ENCODE assay signal across 8 cellular contexts in the genomic region with DNA sequence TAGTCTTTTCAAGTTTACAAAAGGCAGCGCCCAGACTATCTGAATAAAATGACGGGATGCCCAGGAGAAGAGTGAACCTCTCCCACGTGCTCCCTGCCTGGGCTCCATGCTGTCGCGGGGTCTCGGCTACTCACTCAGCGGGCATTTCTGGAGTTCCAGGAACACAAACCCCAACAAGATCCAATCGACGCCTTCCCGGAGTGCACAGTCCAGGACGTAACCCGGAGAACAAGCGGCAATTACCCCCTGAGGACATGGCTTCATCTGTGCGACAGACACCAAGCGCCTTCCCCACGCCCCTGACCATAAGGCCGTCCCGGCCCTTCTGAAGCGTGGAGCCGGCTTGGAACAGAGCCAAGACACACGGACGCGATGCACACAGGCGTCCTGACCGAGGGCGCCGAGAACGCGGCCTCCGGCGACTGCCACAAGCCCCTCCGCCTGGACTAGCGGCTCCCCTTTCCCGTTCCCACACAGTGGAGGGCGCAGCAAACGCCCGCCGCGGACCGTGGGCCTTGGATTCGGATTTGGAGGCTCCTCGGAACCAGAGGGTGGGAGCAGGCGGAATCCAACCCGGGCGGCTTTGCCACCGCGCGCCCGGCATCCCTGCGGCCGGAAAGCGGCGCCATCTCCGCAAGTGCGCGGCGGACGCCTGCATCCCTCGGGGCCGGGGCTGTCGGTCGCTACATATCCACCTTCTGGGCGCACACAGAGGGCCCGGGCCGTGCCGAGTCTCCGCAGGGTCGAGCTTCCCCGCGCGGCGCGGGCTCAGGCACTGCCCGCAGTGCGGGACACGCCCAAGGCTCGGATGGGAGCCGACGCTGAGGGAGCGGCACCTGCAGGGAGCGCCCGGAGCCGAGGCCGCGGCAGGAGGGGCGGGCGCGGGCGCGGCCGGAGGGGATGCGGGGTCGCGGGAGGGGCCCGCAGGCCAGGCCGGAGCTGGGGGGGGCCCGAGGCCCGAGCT. TPM values are rescaled to one million over a fixed set of nuclear protein-coding genes. Genes with fewer than 3 reads are reported as not detected.
A peak's percentile ranks its signal among the peaks of the same experiment; 100 is the strongest.
DNase-seq lines count a peak whose midpoint lies in the region; ATAC-seq and TF ChIP-seq lines count a peak whose summit lies in the region.

No MANE protein-coding gene starts in this region.

- H3K9me3 ChIP-seq in A673 (ENCODE audit: low read depth, low read length, poor library complexity, severe bottlenecking) (no peaks in the 10 kb centered on the region), neural progenitor cell (ENCODE audit: low read depth) (no peaks in the 10 kb centered on the region)

- peaks cover 13% of the 10 kb centered on the region for H3K4me1 Mint-ChIP-seq in activated T-cell treated with anti-CD3 and anti-CD28 coated beads, Interleukin-2, amount 50 U/mL, for 4 hours (ENCODE audit: low read depth)
- H3K4me1 Mint-ChIP-seq in neural progenitor cell: peaks cover 13% of the 10 kb centered on the region

- H3K27ac ChIP-seq in A673 (ENCODE audit: low read depth, low read length, poor library complexity, severe bottlenecking) (no peak overlapping the region), neural progenitor cell (no peak overlapping the region)

- no peaks in the 10 kb centered on the region for H3K79me2 ChIP-seq in neural progenitor cell (ENCODE audit: low read depth)

- H3K4me3 ChIP-seq in A673 (ENCODE audit: low read depth, low read length, poor library complexity, severe bottlenecking): peak overlapping the region; percentile 75
- peak overlapping the region; percentile 62 for H3K4me3 ChIP-seq in fibroblast of villous mesenchyme (ENCODE audit: low read depth, low read length)
- peak overlapping the region; percentile 78 for H3K4me3 ChIP-seq in neural progenitor cell

- H3K4me3 Mint-ChIP-seq in activated T-cell treated with anti-CD3 and anti-CD28 coated beads, Interleukin-2, amount 50 U/mL, for 4 hours: peak overlapping the region; percentile 81
- peak overlapping the region; percentile 93 for H3K4me3 Mint-ChIP-seq in neural progenitor cell

- H3K4me2 ChIP-seq in neural progenitor cell: peak overlapping the region; percentile 97

- DNase-seq in A673 (ENCODE audit: low spot score) (peak; percentile 47), NCI-H748 treated with DMSO at 0.1 percent for 48 hours (lab: John Stamatoyannopoulos, UW) (peak; percentile 11), fibroblast of villous mesenchyme (ENCODE audit: low read depth) (peak; percentile 6), neural progenitor cell (ENCODE audit: low spot score) (peak; percentile 75), ureter (ENCODE audit: low spot score) (peak; percentile 61)
- DNase-seq in activated T-cell treated with anti-CD3 and anti-CD28 coated beads, Interleukin-2, amount 50 U/mL, for 4 hours: peak; percentile 19

- TF ChIP-seq CTCF in A673 (conservative IDR thresholded peaks at IDR 0.05; ENCODE audit: low read depth, low read length) (0 out of 2 replicates have a peak, but pooled peaks have one; percentile 24), fibroblast of villous mesenchyme (IDR thresholded peaks at IDR 0.05; ENCODE audit: insufficient read depth, low read depth, low read length) (peak; percentile 3), neural progenitor cell (IDR thresholded peaks at IDR 0.05) (peak; percentile 13)

- peaks cover 30% of the 10 kb centered on the region for H3K27me3 ChIP-seq in A673 (replicated peaks; ENCODE audit: insufficient read depth, low read depth, low read length, poor library complexity)
- peaks cover 69% of the 10 kb centered on the region for H3K27me3 ChIP-seq in neural progenitor cell

- peaks cover 21% of the 10 kb centered on the region for H3F3A ChIP-seq in neural progenitor cell (ENCODE audit: low read depth)

- peak overlapping the region; percentile 9 for H3K9ac ChIP-seq in neural progenitor cell

- POLR2A ChIA-PET in A673 (lab: Charles Lee; ENCODE audit: low non-redundant PET): no interaction called here

- no TSS peak for BruUV-seq in A673 (replicated peaks; lab: Mats Ljungman, UMichigan)

- intact Hi-C loops in A673 (cut with micrococcal nuclease; ENCODE audit: unreplicated experiment): loop anchor here (5.0 kb wide), 2 partner anchors 87 to 162 kb away; a partner anchor contains a TSS

- H3K36me3 ChIP-seq in A673 (ENCODE audit: insufficient read depth, low read length, poor library complexity, severe bottlenecking) (no peaks in the 10 kb centered on the region), neural progenitor cell (no peaks in the 10 kb centered on the region)

- peak overlapping the region; percentile 62 for H3K27ac Mint-ChIP-seq in neural progenitor cell

- H4K20me1 ChIP-seq in neural progenitor cell (ENCODE audit: low read depth): no peaks in the 10 kb centered on the region

- H3K4me1 ChIP-seq in A673 (ENCODE audit: insufficient read depth, low read length, poor library complexity, severe bottlenecking): no peaks in the 10 kb centered on the region
- no peaks in the 10 kb centered on the region for H3K4me1 ChIP-seq in neural progenitor cell

- H3K9me3 Mint-ChIP-seq in activated T-cell treated with anti-CD3 and anti-CD28 coated beads, Interleukin-2, amount 50 U/mL, for 4 hours: no peaks in the 10 kb centered on the region
- H3K9me3 Mint-ChIP-seq in neural progenitor cell: peaks cover 3% of the 10 kb centered on the region

- no peaks in the 10 kb centered on the region for H3K36me3 Mint-ChIP-seq in activated T-cell treated with anti-CD3 and anti-CD28 coated beads, Interleukin-2, amount 50 U/mL, for 4 hours (ENCODE audit: insufficient read depth)
- H3K36me3 Mint-ChIP-seq in neural progenitor cell: peaks cover 3% of the 10 kb centered on the region

- CTCF ChIA-PET in A673 (lab: Charles Lee): interaction anchor here (1.1 kb wide), 1 partner anchor 162 kb away, joined by 5 read pairs; no protein-coding TSS in a partner anchor

- ATAC-seq in GM18502 (IDR thresholded peaks at IDR 0.05; ENCODE audit: poor library complexity, unreplicated experiment) (peak; percentile 31), HG02981 (IDR thresholded peaks at IDR 0.05; ENCODE audit: unreplicated experiment) (peak; percentile 33)
- ATAC-seq in activated T-cell treated with anti-CD3 and anti-CD28 coated beads, Interleukin-2, amount 50 U/mL, for 4 hours: peak; percentile 70 to 74

- H3K27me3 Mint-ChIP-seq in activated T-cell treated with anti-CD3 and anti-CD28 coated beads, Interleukin-2, amount 50 U/mL, for 4 hours (ENCODE audit: low read depth): peaks cover 3% of the 10 kb centered on the region
- peaks cover 7% of the 10 kb centered on the region for H3K27me3 Mint-ChIP-seq in neural progenitor cell (ENCODE audit: insufficient read depth, low read depth)

- peak overlapping the region; percentile 96 for H2AFZ ChIP-seq in neural progenitor cell (replicated peaks)

RNA-seq across cellular contexts. Expression of a gene that starts 0.7 kb away (rescaled TPM):
- total RNA-seq in A673 (2021) (9.0 and 13.7 TPM in 2 replicates), fibroblast of villous mesenchyme (0.43 and 0.97 TPM in 2 replicates), neural progenitor cell (ENCODE audit: low replicate concordance) (9.7 and 10.8 TPM in 2 replicates), ureter (10.4 TPM)
- 1 to 10 TPM; 2.4 to 3.7 (median 2.7) TPM for total RNA-seq in activated T-cell treated with anti-CD3 and anti-CD28 coated beads, Interleukin-2, amount 50 U/mL, for 4 hours

Comparison
In these comparisons a context has a peak if more than half of its experiments do, and no peak if none do; other contexts are left out.
1. DNase-seq: peak in every context shown above with its lines; median percentile 75 in neural progenitor cell; 61 in ureter; 47 in A673; 19 in activated T-cell treated with anti-CD3 and anti-CD28 coated beads, Interleukin-2, amount 50 U/mL, for 4 hours; 11 in NCI-H748 treated with DMSO at 0.1 percent for 48 hours; 6 in fibroblast of villous mesenchyme.